Comparison of ENCODE assay signal across 9 cellular contexts in the genomic region with DNA sequence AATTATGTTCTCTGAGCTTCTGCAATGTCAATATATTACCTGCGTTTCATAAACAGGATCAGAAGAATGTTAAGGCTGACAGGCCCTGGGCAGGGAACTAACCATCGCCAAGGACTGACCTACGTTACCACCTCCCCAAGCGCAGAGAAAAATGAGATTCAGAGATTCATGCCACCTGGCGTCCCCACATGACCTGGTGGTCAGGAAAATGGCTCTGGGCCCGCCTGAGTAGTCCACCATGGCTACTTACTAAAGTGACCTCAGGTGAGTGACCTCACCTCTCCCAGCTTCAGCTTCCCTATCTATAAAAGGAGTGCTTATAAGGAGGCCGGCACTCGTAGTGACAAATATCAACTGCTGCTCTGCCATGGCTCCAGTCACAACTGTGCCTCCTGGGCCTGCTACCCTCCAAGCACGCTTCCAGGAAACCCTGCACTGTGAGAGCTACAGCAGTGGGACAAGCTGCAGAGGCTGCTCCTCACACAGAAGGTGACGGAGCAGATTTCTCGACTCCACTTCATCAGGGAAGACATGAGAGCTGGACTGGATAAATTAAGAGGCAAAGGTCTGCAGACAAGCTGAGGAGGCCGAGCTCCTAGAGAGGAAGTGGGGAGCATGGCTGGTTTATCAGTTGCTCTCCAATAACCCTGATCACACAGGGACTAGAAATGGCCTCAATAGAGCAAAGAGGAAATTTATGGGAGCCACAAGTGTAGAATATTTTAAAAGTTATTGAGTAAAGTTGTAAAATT.
DNase-seq lines count a peak whose midpoint lies in the region; ATAC-seq, FAIRE-seq and TF ChIP-seq lines count a peak whose summit lies in the region.
"Had no signal": no experiment of that assay in that cellular context is flagged by ENCODE, and none has a peak within 500 bp of the region (broad histone marks: within the 10 kb centered on the region; RNA-seq: fewer than 3 reads in every experiment).

No MANE protein-coding gene starts in this region.

- TF ChIP-seq CTCF in Loucy (conservative IDR thresholded peaks at IDR 0.05; ENCODE audit: low read length) (0 out of 2 replicates have a peak, but pooled peaks have one; percentile 5), chondrocyte (IDR thresholded peaks at IDR 0.05) (peak; percentile 56), neutrophil (IDR thresholded peaks at IDR 0.05) (no peak), foreskin keratinocyte (conservative IDR thresholded peaks at IDR 0.05) (no peak)

- H3K4me1 ChIP-seq in CD8-positive, alpha-beta memory T cell (ENCODE audit: insufficient read depth, low read length): peaks cover 20% of the 10 kb centered on the region
- H3K4me1 ChIP-seq in Loucy (ENCODE audit: insufficient read depth, low read length, poor library complexity, severe bottlenecking) (peaks cover 3% of the 10 kb centered on the region), neutrophil (ENCODE audit: control insufficient read depth in 1 of 2, insufficient read depth in 1 of 2, low read depth in 1 of 2, low read length in 1 of 2) (peaks cover 60 to 74% of the 10 kb centered on the region in 2 experiments), foreskin keratinocyte (peaks cover 10% of the 10 kb centered on the region)

- H3K4me1 Mint-ChIP-seq in CD8-positive, alpha-beta memory T cell: peaks cover 21 to 60% (median 33%) of the 10 kb centered on the region in 3 donors
- peaks cover 42% of the 10 kb centered on the region for H3K4me1 Mint-ChIP-seq in chondrocyte (ENCODE audit: low read depth)

- H3K27me3 ChIP-seq in CD8-positive, alpha-beta memory T cell (ENCODE audit: insufficient read depth, low read length, poor library complexity, severe bottlenecking): no peaks in the 10 kb centered on the region
- no peaks in the 10 kb centered on the region for H3K27me3 ChIP-seq in Loucy (ENCODE audit: insufficient read depth, low read length, poor library complexity, severe bottlenecking)
- no peaks in the 10 kb centered on the region for H3K27me3 ChIP-seq in neutrophil
- H3K27me3 ChIP-seq in foreskin keratinocyte: no peaks in the 10 kb centered on the region

- H3K27ac Mint-ChIP-seq in CD8-positive, alpha-beta memory T cell: peak overlapping the region in 5 of 8 donors; percentile 0 to 94 (median 39)
- peak overlapping the region; percentile 89 for H3K27ac Mint-ChIP-seq in chondrocyte (ENCODE audit: unreplicated experiment)
- H3K27ac Mint-ChIP-seq: activated CD4-positive, alpha-beta memory T cell treated with anti-CD3 and anti-CD28 coated beads, Interleukin-2, amount 10 ng/mL, durations not matched to agents 7 days and 5 days had no signal

- H3K27ac ChIP-seq in CD8-positive, alpha-beta memory T cell (ENCODE audit: low read depth, low read length): no peak overlapping the region
- H3K27ac ChIP-seq in neutrophil: peak overlapping the region; percentile 81
- H3K27ac ChIP-seq in foreskin keratinocyte: no peak overlapping the region

- H3K9me3 ChIP-seq in CD8-positive, alpha-beta memory T cell (ENCODE audit: low read length): no peaks in the 10 kb centered on the region
- no peaks in the 10 kb centered on the region for H3K9me3 ChIP-seq in Loucy (ENCODE audit: insufficient read depth, low read depth, low read length)
- H3K9me3 ChIP-seq in neutrophil: no peaks in the 10 kb centered on the region

- H3K79me2 ChIP-seq in Loucy (ENCODE audit: insufficient read depth, low read length): peaks cover 14% of the 10 kb centered on the region; the same call in 1 of the 2 replicates

- CTCF ChIA-PET in CD8-positive, alpha-beta memory T cell (lab: Charles Lee): interaction anchor here (0.7 to 2.2 kb wide), 9 partner anchors 11 to 184 kb away, joined by 3 to 9 read pairs (median 5); no protein-coding TSS in a partner anchor

- H4K20me1 ChIP-seq in Loucy (ENCODE audit: insufficient read depth, low read length, poor library complexity, severe bottlenecking): peaks cover 4% of the 10 kb centered on the region

- POLR2A ChIA-PET in CD8-positive, alpha-beta memory T cell (lab: Charles Lee): no interaction called here

- no peak for FAIRE-seq in H54 (lab: Jason Lieb, UNC)

- H3K4me3 ChIP-seq in CD8-positive, alpha-beta memory T cell (ENCODE audit: low read length): no peak overlapping the region
- H3K4me3 ChIP-seq in Loucy (ENCODE audit: low read length, poor library complexity, severe bottlenecking): no peak overlapping the region
- no peak overlapping the region for H3K4me3 ChIP-seq in neutrophil (ENCODE audit: low read depth in 1 of 2, low read length in 1 of 2)

- H3K36me3 ChIP-seq in CD8-positive, alpha-beta memory T cell (ENCODE audit: insufficient read depth, low read length): no peaks in the 10 kb centered on the region
- H3K36me3 ChIP-seq in Loucy (ENCODE audit: insufficient read depth, low read length): peaks cover 10% of the 10 kb centered on the region; the same call in 1 of the 2 replicates
- no peaks in the 10 kb centered on the region for H3K36me3 ChIP-seq in neutrophil

- H3F3A ChIP-seq in Loucy (ENCODE audit: low read depth): no peaks in the 10 kb centered on the region

- H2AFZ ChIP-seq in Loucy (ENCODE audit: low read length): no peak overlapping the region

- no peak for TF ChIP-seq POLR2A in H54 (IDR thresholded peaks at IDR 0.05; ENCODE audit: low read depth, low read length)

- no peaks in the 10 kb centered on the region for H3K27me3 Mint-ChIP-seq in CD8-positive, alpha-beta memory T cell
- no peaks in the 10 kb centered on the region for H3K27me3 Mint-ChIP-seq in chondrocyte (ENCODE audit: low read depth)
- H3K27me3 Mint-ChIP-seq: activated CD4-positive, alpha-beta memory T cell treated with anti-CD3 and anti-CD28 coated beads, Interleukin-2, amount 10 ng/mL, durations not matched to agents 7 days and 5 days had no signal

- no peak for ATAC-seq in foreskin keratinocyte
- ATAC-seq in GM21390 (IDR thresholded peaks at IDR 0.05; ENCODE audit: unreplicated experiment): no peak

- H3K4me2 ChIP-seq in Loucy (ENCODE audit: low read depth, low read length, poor library complexity, severe bottlenecking): no peak overlapping the region

- H3K9ac ChIP-seq in Loucy (ENCODE audit: low read depth, low read length, poor library complexity, severe bottlenecking): no peak overlapping the region

- peaks cover 0 to 49% (median 4%) of the 10 kb centered on the region in 3 donors for H3K36me3 Mint-ChIP-seq in CD8-positive, alpha-beta memory T cell
- H3K36me3 Mint-ChIP-seq in chondrocyte (ENCODE audit: low read depth): peaks cover under 1% of the 10 kb centered on the region

- H3K9me2 ChIP-seq in Loucy (replicated peaks; ENCODE audit: low read depth, low read length): no peaks in the 10 kb centered on the region

- no peaks in the 10 kb centered on the region for H3K9me3 Mint-ChIP-seq in CD8-positive, alpha-beta memory T cell
- H3K9me3 Mint-ChIP-seq in chondrocyte (ENCODE audit: low read depth): no peaks in the 10 kb centered on the region
- H3K9me3 Mint-ChIP-seq: activated CD4-positive, alpha-beta memory T cell treated with anti-CD3 and anti-CD28 coated beads, Interleukin-2, amount 10 ng/mL, durations not matched to agents 7 days and 5 days had no signal

- no peak overlapping the region for H3K4me3 Mint-ChIP-seq in CD8-positive, alpha-beta memory T cell
- H3K4me3 Mint-ChIP-seq in chondrocyte (ENCODE audit: unreplicated experiment): no peak overlapping the region
- H3K4me3 Mint-ChIP-seq: activated CD4-positive, alpha-beta memory T cell treated with anti-CD3 and anti-CD28 coated beads, Interleukin-2, amount 10 ng/mL, durations not matched to agents 7 days and 5 days had no signal

- DNase-seq in CD8-positive, alpha-beta memory T cell: no peak
- DNase-seq in chondrocyte (ENCODE audit: low spot score): peak; percentile 37
- DNase-seq in H54 (ENCODE audit: insufficient read length, low spot score): no peak
- DNase-seq in foreskin keratinocyte: no peak
- DNase-seq in ecto neural progenitor cell (ENCODE audit: low spot score): no peak

Comparison
In these comparisons a context has a peak if more than half of its experiments do, and no peak if none do; other contexts are left out.
1. CTCF ChIP-seq: peak in Loucy (single experiment) and chondrocyte (single experiment); none in neutrophil (single experiment) and foreskin keratinocyte (single experiment).